In the genomic region with DNA sequence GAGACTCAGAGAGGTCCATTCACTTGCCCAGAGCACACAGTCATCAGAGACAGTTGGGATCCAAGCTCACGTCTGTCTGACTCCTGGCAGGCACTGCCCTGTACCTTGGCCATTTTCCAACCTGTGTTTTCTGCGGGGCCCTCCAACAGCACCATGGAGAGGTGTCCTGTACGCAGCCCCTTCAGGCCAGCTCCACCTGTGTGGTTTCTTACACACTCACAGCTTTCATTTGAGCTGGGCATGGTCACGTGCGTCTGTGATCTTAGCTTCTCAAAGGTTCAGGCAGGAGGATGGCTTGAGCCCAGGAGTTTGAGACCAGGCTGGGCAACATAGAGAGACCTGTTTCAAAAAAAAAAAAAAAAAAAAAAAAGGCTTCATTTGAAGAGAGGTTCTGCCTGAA, we compare ENCODE assay signal across 8 cellular contexts. TPM values are rescaled to one million over a fixed set of nuclear protein-coding genes. Genes with fewer than 3 reads are reported as not detected.
"Had no signal": no experiment of that assay in that cellular context is flagged by ENCODE, and none has a peak within 500 bp of the region (broad histone marks: within the 10 kb centered on the region; RNA-seq: fewer than 3 reads in every experiment).

No MANE protein-coding gene starts in this region.

- ATAC-seq: GM23338, K562 had no signal

- FAIRE-seq: H1, H54, HTR-8/SVneo, K562 had no signal

- H3K4me2 ChIP-seq: GM23338 had no signal

- H3K4me3 ChIP-seq: GM23338, K562 had no signal

- H2AFZ ChIP-seq: GM23338 had no signal

- DNase-seq: H9, HCEC 1CT, IMR-90 had no signal

RNA-seq across cellular contexts. Expression of gene HMOX1, which starts 56.8 kb away (rescaled TPM):
- total RNA-seq: K562 had no signal
- polyA plus RNA-seq: K562 had no signal
